ENCODE assay signal across 36 cellular contexts in genomic region chr5:120101771-120102170, GRCh38.
"Had no signal": no experiment of that assay in that cellular context is flagged by ENCODE, and none has a peak within 500 bp of the region (broad histone marks: within the 10 kb centered on the region; RNA-seq: fewer than 3 reads in every experiment).

No MANE protein-coding gene starts in this region.

- H3K27me3 Mint-ChIP-seq: activated CD4-positive, alpha-beta memory T cell treated with anti-CD3 and anti-CD28 coated beads for 36 hours; activated CD4-positive, alpha-beta T cell treated with anti-CD3 and anti-CD28 coated beads for 36 hours; activated CD8-positive, alpha-beta memory T cell treated with anti-CD3 and anti-CD28 coated beads, Interleukin-2, amount 10 ng/mL, durations not matched to agents 7 days and 5 days; activated naive CD4-positive, alpha-beta T cell treated with anti-CD3 and anti-CD28 coated beads, Interleukin-2, amount 50 U/mL, for 24 hours; activated naive CD8-positive, alpha-beta T cell treated with anti-CD3 and anti-CD28 coated beads, Interleukin-2, amount 50 U/mL, for 24 hours; brain; effector memory CD8-positive, alpha-beta T cell had no signal

- DNase-seq: activated CD4-positive, alpha-beta memory T cell treated with anti-CD3 and anti-CD28 coated beads for 36 hours; activated CD4-positive, alpha-beta T cell treated with anti-CD3 and anti-CD28 coated beads for 36 hours; activated CD4-positive, alpha-beta T cell treated with anti-CD3 and anti-CD28 coated beads, Interleukin-2, amount 10 ng/mL, durations not matched to agents 24 days and 14 days; activated CD4-positive, CD25-positive, alpha-beta regulatory T cell; activated CD4-positive, CD25-positive, alpha-beta regulatory T cell treated with anti-CD3 and anti-CD28 coated beads, Interleukin-2, amount 50 U/mL, for 72 hours; activated CD8-positive, alpha-beta memory T cell treated with anti-CD3 and anti-CD28 coated beads, Interleukin-2, amount 10 ng/mL, durations not matched to agents 7 days and 5 days; activated CD8-positive, alpha-beta memory T cell treated with anti-CD3 and anti-CD28 coated beads, Interleukin-2, amount 50 U/mL, for 4 hours; activated CD8-positive, alpha-beta T cell treated with anti-CD3 and anti-CD28 coated beads, Interleukin-2, amount 10 ng/mL, durations not matched to agents 7 days and 5 days; activated effector memory CD4-positive, alpha-beta T cell treated with anti-CD3 and anti-CD28 coated beads, Interleukin-2, amount 50 U/mL, for 16 hours; activated naive CD4-positive, alpha-beta T cell treated with anti-CD3 and anti-CD28 coated beads for 36 hours; activated naive CD8-positive, alpha-beta T cell treated with anti-CD3 and anti-CD28 coated beads for 36 hours; activated naive CD8-positive, alpha-beta T cell treated with anti-CD3 and anti-CD28 coated beads, Interleukin-2, amount 50 U/mL, for 24 hours; activated T-cell treated with anti-CD3 and anti-CD28 coated beads, Interleukin-2, amount 50 U/mL, for 1 hour; activated T-cell treated with anti-CD3 and anti-CD28 coated beads, Interleukin-2, amount 50 U/mL, for 48 hours; central memory CD4-positive, alpha-beta T cell; cerebellar nuclear complex; dermis blood vessel endothelial cell; effector CD4-positive, alpha-beta T cell; effector memory CD8-positive, alpha-beta T cell; esophagus squamous epithelium; foreskin keratinocyte; gastrocnemius medialis; glutamatergic neuron; heart left ventricle; T-helper 2 cell had no signal

- H3K4me1 Mint-ChIP-seq: activated CD4-positive, alpha-beta T cell treated with anti-CD3 and anti-CD28 coated beads for 36 hours; activated CD4-positive, alpha-beta T cell treated with anti-CD3 and anti-CD28 coated beads, Interleukin-2, amount 10 ng/mL, durations not matched to agents 24 days and 14 days; activated CD8-positive, alpha-beta memory T cell treated with anti-CD3 and anti-CD28 coated beads, Interleukin-2, amount 10 ng/mL, durations not matched to agents 7 days and 5 days; activated naive CD4-positive, alpha-beta T cell treated with anti-CD3 and anti-CD28 coated beads, Interleukin-2, amount 50 U/mL, for 24 hours; activated naive CD8-positive, alpha-beta T cell treated with anti-CD3 and anti-CD28 coated beads for 36 hours; activated naive CD8-positive, alpha-beta T cell treated with anti-CD3 and anti-CD28 coated beads, Interleukin-2, amount 50 U/mL, for 24 hours; brain had no signal

- H3K9me3 Mint-ChIP-seq: activated CD4-positive, alpha-beta memory T cell treated with anti-CD3 and anti-CD28 coated beads for 36 hours; activated CD4-positive, alpha-beta T cell treated with anti-CD3 and anti-CD28 coated beads, Interleukin-2, amount 10 ng/mL, durations not matched to agents 24 days and 14 days; activated naive CD4-positive, alpha-beta T cell treated with anti-CD3 and anti-CD28 coated beads for 36 hours; activated naive CD4-positive, alpha-beta T cell treated with anti-CD3 and anti-CD28 coated beads, Interleukin-2, amount 50 U/mL, for 24 hours; activated naive CD8-positive, alpha-beta T cell treated with anti-CD3 and anti-CD28 coated beads for 36 hours; activated naive CD8-positive, alpha-beta T cell treated with anti-CD3 and anti-CD28 coated beads, Interleukin-2, amount 50 U/mL, for 24 hours; activated T-helper 1 cell treated with anti-CD3 and anti-CD28 coated beads, Interleukin-12 subunit alpha, Interleukin-12 subunit beta, Interleukin-2, Interleukin-4 antibody, amounts not matched to agents 30 ng/mL and 10 ng/mL and 1 ng/mL, durations not matched to agents 14 hours and 24 hours and 36 hours; activated T-helper 2 cell treated with anti-CD3 and anti-CD28 coated beads, Interferon-gamma antibody, Interleukin-2, Interleukin-4, amounts not matched to agents 10 μg/mL and 5 μg/mL and 100 μg/mL, durations not matched to agents 14 hours and 24 hours and 36 hours; brain had no signal

- H3K36me3 ChIP-seq: ascending aorta, breast epithelium, cardiac muscle cell, esophagus squamous epithelium, gastrocnemius medialis, heart left ventricle had no signal

- H3K27ac Mint-ChIP-seq: activated CD4-positive, alpha-beta memory T cell treated with anti-CD3 and anti-CD28 coated beads for 36 hours; activated CD4-positive, alpha-beta T cell treated with anti-CD3 and anti-CD28 coated beads for 36 hours; activated CD4-positive, alpha-beta T cell treated with anti-CD3 and anti-CD28 coated beads, Interleukin-2, amount 10 ng/mL, durations not matched to agents 24 days and 14 days; activated CD8-positive, alpha-beta memory T cell treated with anti-CD3 and anti-CD28 coated beads, Interleukin-2, amount 10 ng/mL, durations not matched to agents 7 days and 5 days; activated CD8-positive, alpha-beta T cell treated with anti-CD3 and anti-CD28 coated beads, Interleukin-2, amount 10 ng/mL, durations not matched to agents 7 days and 5 days; activated naive CD4-positive, alpha-beta T cell treated with anti-CD3 and anti-CD28 coated beads for 36 hours; activated naive CD4-positive, alpha-beta T cell treated with anti-CD3 and anti-CD28 coated beads, Interleukin-2, amount 50 U/mL, for 24 hours; activated naive CD8-positive, alpha-beta T cell treated with anti-CD3 and anti-CD28 coated beads for 36 hours; activated T-helper 1 cell treated with anti-CD3 and anti-CD28 coated beads, Interleukin-12 subunit alpha, Interleukin-12 subunit beta, Interleukin-2, Interleukin-4 antibody, amounts not matched to agents 30 ng/mL and 10 ng/mL and 1 ng/mL, durations not matched to agents 14 hours and 24 hours and 36 hours; activated T-helper 2 cell treated with anti-CD3 and anti-CD28 coated beads, Interferon-gamma antibody, Interleukin-2, Interleukin-4, amounts not matched to agents 10 μg/mL and 5 μg/mL and 100 μg/mL, durations not matched to agents 14 hours and 24 hours and 36 hours; brain; effector memory CD8-positive, alpha-beta T cell had no signal

- H3K4me3 ChIP-seq: ascending aorta, breast epithelium, cardiac muscle cell, coronary artery, esophagus squamous epithelium, gastrocnemius medialis, heart left ventricle had no signal

- FAIRE-seq: endometrium, endothelial cell of umbilical vein had no signal

- H3K27me3 ChIP-seq: ascending aorta, breast epithelium, cardiac muscle cell, foreskin keratinocyte, gastrocnemius medialis, heart left ventricle had no signal

- H3K27ac ChIP-seq: ascending aorta, breast epithelium, cardiac muscle cell, coronary artery, epithelial cell of prostate, esophagus squamous epithelium, foreskin keratinocyte, gastrocnemius medialis, heart left ventricle had no signal

- H3K36me3 Mint-ChIP-seq: activated CD4-positive, alpha-beta memory T cell treated with anti-CD3 and anti-CD28 coated beads for 36 hours; activated CD8-positive, alpha-beta memory T cell treated with anti-CD3 and anti-CD28 coated beads, Interleukin-2, amount 10 ng/mL, durations not matched to agents 7 days and 5 days; activated naive CD4-positive, alpha-beta T cell treated with anti-CD3 and anti-CD28 coated beads, Interleukin-2, amount 50 U/mL, for 24 hours; activated naive CD8-positive, alpha-beta T cell treated with anti-CD3 and anti-CD28 coated beads for 36 hours; brain had no signal

- ATAC-seq: activated CD4-positive, alpha-beta T cell treated with anti-CD3 and anti-CD28 coated beads for 36 hours; activated CD8-positive, alpha-beta memory T cell treated with anti-CD3 and anti-CD28 coated beads, Interleukin-2, amount 10 ng/mL, durations not matched to agents 7 days and 5 days; activated CD8-positive, alpha-beta T cell treated with anti-CD3 and anti-CD28 coated beads, Interleukin-2, amount 10 ng/mL, durations not matched to agents 7 days and 5 days; activated naive CD8-positive, alpha-beta T cell treated with anti-CD3 and anti-CD28 coated beads, Interleukin-2, amount 50 U/mL, for 24 hours; effector memory CD8-positive, alpha-beta T cell; foreskin keratinocyte; gastrocnemius medialis; heart left ventricle had no signal

- H3K4me3 Mint-ChIP-seq: activated CD4-positive, alpha-beta memory T cell treated with anti-CD3 and anti-CD28 coated beads for 36 hours; activated CD4-positive, alpha-beta T cell treated with anti-CD3 and anti-CD28 coated beads for 36 hours; activated CD4-positive, alpha-beta T cell treated with anti-CD3 and anti-CD28 coated beads, Interleukin-2, amount 10 ng/mL, durations not matched to agents 24 days and 14 days; activated CD8-positive, alpha-beta memory T cell treated with anti-CD3 and anti-CD28 coated beads, Interleukin-2, amount 10 ng/mL, durations not matched to agents 7 days and 5 days; activated CD8-positive, alpha-beta T cell treated with anti-CD3 and anti-CD28 coated beads, Interleukin-2, amount 10 ng/mL, durations not matched to agents 7 days and 5 days; activated naive CD4-positive, alpha-beta T cell treated with anti-CD3 and anti-CD28 coated beads for 36 hours; activated naive CD4-positive, alpha-beta T cell treated with anti-CD3 and anti-CD28 coated beads, Interleukin-2, amount 50 U/mL, for 24 hours; activated naive CD8-positive, alpha-beta T cell treated with anti-CD3 and anti-CD28 coated beads for 36 hours; activated naive CD8-positive, alpha-beta T cell treated with anti-CD3 and anti-CD28 coated beads, Interleukin-2, amount 50 U/mL, for 24 hours; activated T-helper 1 cell treated with anti-CD3 and anti-CD28 coated beads, Interleukin-12 subunit alpha, Interleukin-12 subunit beta, Interleukin-2, Interleukin-4 antibody, amounts not matched to agents 30 ng/mL and 10 ng/mL and 1 ng/mL, durations not matched to agents 14 hours and 24 hours and 36 hours; brain; effector memory CD8-positive, alpha-beta T cell had no signal

- H3K9me3 ChIP-seq: ascending aorta, breast epithelium, esophagus squamous epithelium, gastrocnemius medialis, heart left ventricle had no signal

- H3K4me1 ChIP-seq: ascending aorta, breast epithelium, esophagus squamous epithelium, foreskin keratinocyte, gastrocnemius medialis had no signal
